8 cellular contexts compared by ENCODE assay signal in the genomic region with DNA sequence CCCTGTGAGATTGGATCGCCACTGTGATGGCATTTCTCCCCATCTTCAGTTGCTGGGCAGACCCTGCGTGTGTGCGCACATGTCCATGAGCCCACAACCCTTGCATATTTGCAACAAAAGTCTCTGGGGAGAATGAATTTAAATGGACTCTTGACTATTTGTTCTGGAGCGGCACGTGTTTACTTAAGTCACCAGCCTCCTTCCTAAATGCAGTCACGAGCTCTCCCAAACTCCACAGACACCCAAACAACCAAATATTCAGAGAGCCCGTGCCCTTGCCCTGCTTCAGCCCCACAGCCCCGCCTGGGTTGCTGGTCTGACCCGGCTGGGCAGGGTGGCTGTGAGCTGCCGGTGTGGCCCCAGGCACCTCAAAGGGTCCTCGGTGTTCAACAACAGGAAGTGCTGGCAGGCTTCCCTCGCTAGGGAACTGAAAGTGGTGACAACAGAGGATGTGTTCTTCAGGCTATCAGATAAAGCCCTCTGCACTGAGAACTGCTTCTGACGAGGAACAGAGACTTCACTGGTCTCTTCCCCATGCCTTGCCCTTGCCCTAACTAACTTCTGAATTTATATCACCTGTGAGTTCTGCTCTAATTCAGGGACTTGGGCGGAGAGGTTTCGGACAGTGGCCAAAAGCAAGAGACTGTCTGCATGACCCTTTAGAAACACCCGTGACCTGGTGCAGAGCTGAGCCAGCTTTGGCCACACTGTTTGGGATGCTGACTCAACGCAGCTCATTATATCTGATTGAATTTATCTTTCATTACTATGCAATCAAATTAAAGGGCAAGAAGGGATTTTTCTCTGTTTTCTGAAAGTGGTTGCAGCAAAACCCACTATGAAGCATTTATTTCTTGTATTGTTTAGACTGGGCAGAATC. TPM values are rescaled to one million over a fixed set of nuclear protein-coding genes. Genes with fewer than 3 reads are reported as not detected.
A peak's percentile ranks its signal among the peaks of the same experiment; 100 is the strongest.
DNase-seq lines count a peak whose midpoint lies in the region; ATAC-seq lines count a peak whose summit lies in the region.

No MANE protein-coding gene starts in this region.

- H3K4me3 ChIP-seq in skeletal muscle tissue (ENCODE audit: low read length in 3 of 3) = peak overlapping the region; percentile 27 to 45 (median 41)

- H3K9me3 ChIP-seq in skeletal muscle tissue (ENCODE audit: control insufficient read depth in 3 of 3, low read length in 3 of 3) = no peaks in the 10 kb centered on the region

- ATAC-seq in GM18870 (IDR thresholded peaks at IDR 0.05; ENCODE audit: unreplicated experiment) (peak; percentile 100), HG03039 (IDR thresholded peaks at IDR 0.05; ENCODE audit: unreplicated experiment) (peak; percentile 99)

- H3K36me3 ChIP-seq in skeletal muscle tissue (ENCODE audit: control insufficient read depth in 3 of 3, insufficient read depth in 3 of 3, low read length in 3 of 3) = no peaks in the 10 kb centered on the region

- H3K4me1 ChIP-seq in skeletal muscle tissue (ENCODE audit: control insufficient read depth in 3 of 3, insufficient read depth in 3 of 3, low read length in 3 of 3) = peaks cover 12 to 21% (median 16%) of the 10 kb centered on the region in 3 donors

- H3K27ac ChIP-seq in skeletal muscle tissue (ENCODE audit: low read depth, low read length) = peak overlapping the region; percentile 34

- DNase-seq in RPMI7951 (ENCODE audit: low read depth) (peak; percentile 74), cardiac septum (ENCODE audit: low spot score) (peak; percentile 89), AG20443 (ENCODE audit: low spot score) (no peak), cerebellum (ENCODE audit: low spot score) (no peak)
- DNase-seq in activated T-helper 9 cell treated with anti-CD3 and anti-CD28 coated beads, Interleukin-2, amount 50 U/mL, for 16 hours (ENCODE audit: low read depth) = peak; percentile 25

- H3K9ac ChIP-seq in skeletal muscle tissue (ENCODE audit: low read depth in 1 of 3, low read length in 3 of 3) = peak overlapping the region in 1 of 3 donors; percentile 46

- H3K27me3 ChIP-seq in skeletal muscle tissue (ENCODE audit: control insufficient read depth in 3 of 3, insufficient read depth in 3 of 3, low read length in 3 of 3) = no peaks in the 10 kb centered on the region

- intact Hi-C loops in cardiac septum (cut with DNase I) = no loop called here

RNA-seq across cellular contexts. Expression of gene CD180, which starts 19.2 kb away (rescaled TPM):
- under 0.01 TPM in 1 of 2 replicates, not detected in the other for total RNA-seq in RPMI7951 (2014; rRNA removed; shearing (Covaris generic))
- total RNA-seq in cardiac septum (0.48 TPM), skeletal muscle tissue (1.0 TPM), cerebellum (0.64 TPM)

Comparison
In these comparisons a context has a peak if more than half of its experiments do, and no peak if none do; other contexts are left out.
1. DNase-seq: peak in RPMI7951 (single experiment), activated T-helper 9 cell treated with anti-CD3 and anti-CD28 coated beads, Interleukin-2, amount 50 U/mL, for 16 hours (single experiment) and cardiac septum (single experiment); none in AG20443 (single experiment) and cerebellum (single experiment).